Comparison of ENCODE assay signal across 8 cellular contexts in genomic region chr6:169070506-169071176, GRCh38.
DNase-seq lines count a peak whose midpoint lies in the region; ATAC-seq lines count a peak whose summit lies in the region.

No MANE protein-coding gene starts in this region.

- DNase-seq in GM03348 (ENCODE audit: low spot score) (peak; percentile 94), SW 1271 (lab: John Stamatoyannopoulos, UW) (peak; percentile 68 to 70), Right ventricle myocardium superior (peak; percentile 85), sciatic nerve (ENCODE audit: low spot score) (peak; percentile 79), OCI-M2 (lab: John Stamatoyannopoulos, UW; ENCODE audit: unreplicated experiment) (no peak), SIG-M5 treated with dmso at 0.1 percent for 504 hours (lab: John Stamatoyannopoulos, UW; ENCODE audit: unreplicated experiment) (no peak)

- intact Hi-C loops in Right ventricle myocardium superior (cut with DNase I) (no loop called here), sciatic nerve (cut with DNase I) (no loop called here)

- peak; percentile 93 for ATAC-seq in Right ventricle myocardium superior (ENCODE audit: poor library complexity)
- peak; percentile 95 for ATAC-seq in sciatic nerve
- no peak for ATAC-seq in GM18520 (IDR thresholded peaks at IDR 0.05; ENCODE audit: unreplicated experiment)
- no peak for ATAC-seq in GM21717 (IDR thresholded peaks at IDR 0.05; ENCODE audit: unreplicated experiment)

Comparison
In these comparisons a context has a peak if more than half of its experiments do, and no peak if none do; other contexts are left out.
1. DNase-seq: peak in GM03348 (single experiment), SW 1271 (2 of 2), Right ventricle myocardium superior (single experiment) and sciatic nerve (single experiment); none in OCI-M2 (single experiment) and SIG-M5 treated with dmso at 0.1 percent for 504 hours (single experiment).
2. ATAC-seq: peak in Right ventricle myocardium superior (single experiment) and sciatic nerve (single experiment); none in GM18520 (single experiment) and GM21717 (single experiment).